Comparison of ENCODE assay signal across 23 cellular contexts in genomic region chr4:35952751-35953150, GRCh38.
"Had no signal": no experiment of that assay in that cellular context is flagged by ENCODE, and none has a peak within 500 bp of the region (broad histone marks: within the 10 kb centered on the region; RNA-seq: fewer than 3 reads in every experiment).

No MANE protein-coding gene starts in this region.

- H3K36me3 ChIP-seq: esophagus muscularis mucosa, gastroesophageal sphincter, heart left ventricle, left lung, lower lobe of right lung had no signal

- FAIRE-seq: colon, endothelial cell of umbilical vein, frontal cortex, kidney had no signal

- H3K27ac Mint-ChIP-seq: immature natural killer cell, mesothelial cell of epicardium had no signal

- H3K27ac ChIP-seq: coronary artery, dorsolateral prefrontal cortex, esophagus muscularis mucosa, foreskin keratinocyte, gastroesophageal sphincter, heart left ventricle, hepatocyte, left lung, lower lobe of right lung had no signal

- DNase-seq: dermis blood vessel endothelial cell; dorsolateral prefrontal cortex; effector CD4-positive, alpha-beta T cell; effector memory CD4-positive, alpha-beta T cell; foreskin keratinocyte; heart left ventricle; hypothalamus; immature natural killer cell; islet precursor cell; kidney; kidney glomerular epithelial cell; left lung; left ventricle myocardium superior; lower lobe of right lung; mesenchymal stem cell had no signal

- ATAC-seq: foreskin keratinocyte, gastroesophageal sphincter, heart left ventricle, left lung, left ventricle myocardium superior, lower lobe of right lung had no signal

- H3K4me3 ChIP-seq: coronary artery, dorsolateral prefrontal cortex, esophagus muscularis mucosa, gastroesophageal sphincter, heart left ventricle, hepatocyte, left lung, lower lobe of right lung had no signal

- H3K27me3 ChIP-seq: dorsolateral prefrontal cortex, esophagus muscularis mucosa, foreskin keratinocyte, gastroesophageal sphincter, heart left ventricle, hepatocyte, left lung had no signal

- H3K4me1 Mint-ChIP-seq: immature natural killer cell, mesothelial cell of epicardium had no signal

- H3K4me1 ChIP-seq: esophagus muscularis mucosa, foreskin keratinocyte, gastroesophageal sphincter, heart left ventricle, left lung, lower lobe of right lung had no signal

- H3K4me3 Mint-ChIP-seq: immature natural killer cell, mesothelial cell of epicardium had no signal
